ENCODE assay signal across 5 cellular contexts in the genomic region with DNA sequence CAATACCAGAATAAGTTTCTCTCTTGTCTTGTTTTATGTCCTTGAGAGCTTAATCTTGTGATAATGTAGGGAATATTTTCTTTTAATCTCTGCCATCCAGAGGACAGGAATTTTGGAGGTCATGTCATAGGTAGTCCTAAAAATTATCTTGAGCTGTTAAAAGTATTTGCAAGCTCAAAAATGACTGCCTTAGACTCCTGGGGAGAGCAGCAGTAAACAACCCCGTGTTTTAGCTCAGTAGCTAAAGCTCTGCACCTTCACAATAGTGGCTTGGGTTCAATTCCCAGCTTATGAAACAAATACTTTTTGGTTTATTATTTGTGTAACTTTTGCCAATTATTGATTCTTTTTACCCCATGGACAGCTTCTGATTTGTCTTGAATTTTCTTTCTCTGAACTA.
"Had no signal": no experiment of that assay in that cellular context is flagged by ENCODE, and none has a peak within 500 bp of the region (broad histone marks: within the 10 kb centered on the region; RNA-seq: fewer than 3 reads in every experiment).

No MANE protein-coding gene starts in this region.

- H3K4me3 Mint-ChIP-seq: H9 had no signal

- H3K27ac Mint-ChIP-seq: H9 had no signal

- DNase-seq: GM23248, GOT3, H9, HCEC 1CT, IMR-90 had no signal
